Comparison of ENCODE assay signal across 8 cellular contexts in genomic region chr9:129863059-129863690, GRCh38. TPM values are rescaled to one million over a fixed set of nuclear protein-coding genes. Genes with fewer than 3 reads are reported as not detected.
DNase-seq lines count a peak whose midpoint lies in the region; ATAC-seq and TF ChIP-seq lines count a peak whose summit lies in the region.

No MANE protein-coding gene starts in this region.

- H3K27ac Mint-ChIP-seq in activated T-helper 2 cell treated with anti-CD3 and anti-CD28 coated beads, Interferon-gamma antibody, Interleukin-2, Interleukin-4, amounts not matched to agents 10 μg/mL and 5 μg/mL and 100 μg/mL, durations not matched to agents 14 hours and 24 hours and 36 hours = peak overlapping the region; percentile 91

- H3K9me3 ChIP-seq in gastroesophageal sphincter = no peaks in the 10 kb centered on the region

- no peaks in the 10 kb centered on the region for H3K9me3 Mint-ChIP-seq in activated T-helper 2 cell treated with anti-CD3 and anti-CD28 coated beads, Interferon-gamma antibody, Interleukin-2, Interleukin-4, amounts not matched to agents 10 μg/mL and 5 μg/mL and 100 μg/mL, durations not matched to agents 14 hours and 24 hours and 36 hours

- no peak overlapping the region for H3K4me3 ChIP-seq in gastroesophageal sphincter

- intact Hi-C loops in activated T-helper 2 cell treated with anti-CD3 and anti-CD28 coated beads, Interferon-gamma antibody, Interleukin-2, Interleukin-4, amounts not matched to agents 10 μg/mL and 5 μg/mL and 100 μg/mL, durations not matched to agents 14 hours and 24 hours and 36 hours (cut with micrococcal nuclease) = loop anchor here (1.0 to 5.0 kb wide), 3 partner anchors 24 to 36 kb away; no protein-coding TSS in a partner anchor

- DNase-seq in COLO829 (ENCODE audit: low spot score) = peak; percentile 55
- peak; percentile 79 for DNase-seq in activated T-helper 2 cell treated with anti-CD3 and anti-CD28 coated beads, Interferon-gamma antibody, Interleukin-2, Interleukin-4, amounts not matched to agents 10 μg/mL and 5 μg/mL and 100 μg/mL, durations not matched to agents 14 hours and 24 hours and 36 hours (ENCODE audit: low spot score)
- DNase-seq in myocyte (ENCODE audit: low read depth) = peak; percentile 30
- DNase-seq in GM10248 (ENCODE audit: extremely low spot score) = no peak

- ATAC-seq in HG02571 (IDR thresholded peaks at IDR 0.05; ENCODE audit: unreplicated experiment) = no peak
- ATAC-seq in GM21390 (IDR thresholded peaks at IDR 0.05; ENCODE audit: unreplicated experiment) = no peak
- no peak for ATAC-seq in gastroesophageal sphincter

- no peaks in the 10 kb centered on the region for H3K27me3 ChIP-seq in gastroesophageal sphincter

- TF ChIP-seq EP300 in gastroesophageal sphincter (IDR thresholded peaks at IDR 0.05) = no peak

- H3K4me1 Mint-ChIP-seq in activated T-helper 2 cell treated with anti-CD3 and anti-CD28 coated beads, Interferon-gamma antibody, Interleukin-2, Interleukin-4, amounts not matched to agents 10 μg/mL and 5 μg/mL and 100 μg/mL, durations not matched to agents 14 hours and 24 hours and 36 hours (ENCODE audit: low read depth) = peaks cover 67% of the 10 kb centered on the region

- peaks cover 0 to 97% of the 10 kb centered on the region in 2 donors for H3K36me3 ChIP-seq in gastroesophageal sphincter

- peak overlapping the region; percentile 66 for H3K4me3 Mint-ChIP-seq in activated T-helper 2 cell treated with anti-CD3 and anti-CD28 coated beads, Interferon-gamma antibody, Interleukin-2, Interleukin-4, amounts not matched to agents 10 μg/mL and 5 μg/mL and 100 μg/mL, durations not matched to agents 14 hours and 24 hours and 36 hours (ENCODE audit: low read depth)

- H3K27ac ChIP-seq in gastroesophageal sphincter = no peak overlapping the region

- no peak for TF ChIP-seq CTCF in GM10248 (IDR thresholded peaks at IDR 0.05; ENCODE audit: control extremely low read depth, extremely low read depth, low read depth, missing control alignments)
- TF ChIP-seq CTCF in gastroesophageal sphincter (IDR thresholded peaks at IDR 0.05) = no peak

- WGBS in gastroesophageal sphincter (ENCODE audit: low coverage in 1 of 2), 2 donors = 58 to 83% methylated on average over 3 to 8 of the region's 14 CpGs

- POLR2A ChIA-PET in GM10248 (lab: Yijun Ruan, JAX) = interaction anchor here (0.7 kb wide), 1 partner anchor 238 kb away, joined by 3 read pairs; no protein-coding TSS in a partner anchor

- TF ChIP-seq POLR2A in gastroesophageal sphincter (IDR thresholded peaks at IDR 0.05) = no peak

- H3K36me3 Mint-ChIP-seq in activated T-helper 2 cell treated with anti-CD3 and anti-CD28 coated beads, Interferon-gamma antibody, Interleukin-2, Interleukin-4, amounts not matched to agents 10 μg/mL and 5 μg/mL and 100 μg/mL, durations not matched to agents 14 hours and 24 hours and 36 hours (ENCODE audit: low read depth) = peaks cover 58% of the 10 kb centered on the region

- no peaks in the 10 kb centered on the region for H3K27me3 Mint-ChIP-seq in activated T-helper 2 cell treated with anti-CD3 and anti-CD28 coated beads, Interferon-gamma antibody, Interleukin-2, Interleukin-4, amounts not matched to agents 10 μg/mL and 5 μg/mL and 100 μg/mL, durations not matched to agents 14 hours and 24 hours and 36 hours (ENCODE audit: low read depth)

- H3K4me1 ChIP-seq in gastroesophageal sphincter = no peaks in the 10 kb centered on the region

- CTCF ChIA-PET in GM10248 (lab: Yijun Ruan, JAX) = no interaction called here

TF ChIP-seq in PFSK-1, 5 proteins besides CTCF, POLR2A, EP300 and RAD21:
- TF ChIP-seq REST (IDR thresholded peaks at IDR 0.05; ENCODE audit: insufficient read depth in 1 of 2, low read depth in 2 of 2, low read length in 2 of 2) (0 out of 4 replicates have a peak, but pooled peaks of 1 of the 2 experiments have one; percentile 10), POLR2AphosphoS5 (IDR thresholded peaks at IDR 0.05; ENCODE audit: low read depth, low read length) (no peak), FOXP2 (optimal IDR thresholded peaks at IDR 0.05; ENCODE audit: borderline replicate concordance, extremely low read depth, extremely low read length, insufficient read depth) (peak; percentile 41), TAF1 (IDR thresholded peaks at IDR 0.05; ENCODE audit: borderline replicate concordance, insufficient read depth, low read length) (no peak)

RNA-seq across cellular contexts. Expression of gene USP20, which starts 27.9 kb away (rescaled TPM):
- 24.4 TPM for polyA plus RNA-seq in PFSK-1 (2012; ENCODE audit: insufficient read length, low read depth)
- 45.6 and 52.3 TPM in 2 replicates for total RNA-seq in activated T-helper 2 cell treated with anti-CD3 and anti-CD28 coated beads, Interferon-gamma antibody, Interleukin-2, Interleukin-4, amounts not matched to agents 10 μg/mL and 5 μg/mL and 100 μg/mL, durations not matched to agents 14 hours and 24 hours and 36 hours
- 11.8 and 15.7 TPM in 2 replicates for total RNA-seq in myocyte
- 16.8 TPM for polyA plus RNA-seq in myocyte (2012)
- total RNA-seq in gastroesophageal sphincter = 10 to 100 TPM; 25.9 to 56.8 (median 33.4) TPM

RNA-seq across cellular contexts. Expression of gene C9orf78, which starts 28.1 kb away (rescaled TPM):
- polyA plus RNA-seq in PFSK-1 (2012; ENCODE audit: insufficient read length, low read depth) = 39.4 TPM
- 54.4 and 59.6 TPM in 2 replicates for total RNA-seq in activated T-helper 2 cell treated with anti-CD3 and anti-CD28 coated beads, Interferon-gamma antibody, Interleukin-2, Interleukin-4, amounts not matched to agents 10 μg/mL and 5 μg/mL and 100 μg/mL, durations not matched to agents 14 hours and 24 hours and 36 hours
- total RNA-seq in myocyte (48.0 and 76.9 TPM in 2 replicates), gastroesophageal sphincter (100 to 1,000 TPM in 2 of 4 donors, 10 to 100 TPM in 2; 59.9 to 113 (median 85.0) TPM)
- 57.7 TPM for polyA plus RNA-seq in myocyte (2012)

RNA-seq across cellular contexts. Expression of gene TOR1A, which starts 39.2 kb away (rescaled TPM):
- polyA plus RNA-seq in PFSK-1 (2012; ENCODE audit: insufficient read length, low read depth) = 31.4 TPM
- 52.5 and 55.8 TPM in 2 replicates for total RNA-seq in activated T-helper 2 cell treated with anti-CD3 and anti-CD28 coated beads, Interferon-gamma antibody, Interleukin-2, Interleukin-4, amounts not matched to agents 10 μg/mL and 5 μg/mL and 100 μg/mL, durations not matched to agents 14 hours and 24 hours and 36 hours
- 40.5 and 47.0 TPM in 2 replicates for total RNA-seq in myocyte
- 64.3 TPM for polyA plus RNA-seq in myocyte (2012)
- 10 to 100 TPM; 33.9 to 45.9 (median 38.2) TPM for total RNA-seq in gastroesophageal sphincter
